ENCODE assay signal across 1 cellular context in the genomic region with DNA sequence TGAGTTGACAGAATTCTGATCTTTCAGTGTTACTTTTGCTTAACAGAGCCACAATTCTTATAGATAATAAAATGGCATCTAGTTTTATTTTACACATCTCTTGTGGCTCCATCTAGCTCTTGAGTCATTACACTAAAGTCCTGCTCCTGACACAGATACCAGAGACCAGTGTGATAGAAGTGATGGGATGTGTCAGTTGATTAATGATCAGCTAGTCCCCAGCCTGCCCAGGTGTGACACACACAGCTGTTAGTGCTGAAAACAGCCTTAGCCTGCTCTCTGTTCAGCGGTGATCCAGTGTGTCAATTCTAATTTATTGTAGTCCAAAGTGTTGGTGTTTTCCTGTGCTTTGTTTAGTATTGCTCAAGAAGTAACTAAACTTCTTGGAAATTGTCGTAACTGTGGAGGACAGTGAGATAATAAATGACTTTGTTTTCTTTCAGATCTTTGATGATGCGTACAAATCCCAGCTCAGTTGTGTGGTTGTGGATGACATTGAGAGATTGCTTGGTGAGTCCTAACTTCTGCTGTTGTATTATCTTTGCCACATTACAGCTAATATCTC.
TF ChIP-seq lines count a peak whose summit lies in the region.

No MANE protein-coding gene starts in this region.

TF ChIP-seq in IMR-90, 13 proteins besides CTCF, POLR2A, EP300 and RAD21 (continued from another document):
- no peak for TF ChIP-seq BHLHE40 (IDR thresholded peaks at IDR 0.05; ENCODE audit: low read depth, low read length)
